3 cellular contexts compared by ENCODE assay signal in genomic region chr10:104101902-104102301, GRCh38.
TF ChIP-seq lines count a peak whose summit lies in the region.

No MANE protein-coding gene starts in this region.

TF ChIP-seq in GM23338, 12 proteins besides CTCF, POLR2A, EP300 and RAD21 (continues in another document):
- TF ChIP-seq ZNF462 (CRISPR knock-in tag; IDR thresholded peaks at IDR 0.05) = no peak

TF ChIP-seq in IMR-90, 13 proteins besides CTCF, POLR2A, EP300 and RAD21:
- TF ChIP-seq USF2 (IDR thresholded peaks at IDR 0.05; ENCODE audit: low read depth, low read length) (no peak), BHLHE40 (IDR thresholded peaks at IDR 0.05; ENCODE audit: low read depth, low read length) (no peak), RFX5 (IDR thresholded peaks at IDR 0.05; ENCODE audit: low read depth, low read length) (no peak), MAZ (IDR thresholded peaks at IDR 0.05; ENCODE audit: borderline replicate concordance, low read depth, low read length) (no peak), NFE2L2 (IDR thresholded peaks at IDR 0.05; ENCODE audit: low read depth, low read length) (no peak), SMC3 (IDR thresholded peaks at IDR 0.05; ENCODE audit: low read depth, low read length) (no peak), CEBPB (IDR thresholded peaks at IDR 0.05; ENCODE audit: low read depth, low read length) (no peak), ELK1 (IDR thresholded peaks at IDR 0.05; ENCODE audit: borderline replicate concordance, low read depth, low read length) (no peak), FOS (IDR thresholded peaks at IDR 0.05; ENCODE audit: low read depth, low read length) (no peak), RCOR1 (IDR thresholded peaks at IDR 0.05; ENCODE audit: insufficient replicate concordance, low read length) (no peak), MAFK (IDR thresholded peaks at IDR 0.05; ENCODE audit: low read depth, low read length) (no peak)

TF ChIP-seq in SK-N-SH, 30 proteins besides CTCF, POLR2A, EP300 and RAD21:
- TF ChIP-seq RXRA (IDR thresholded peaks at IDR 0.05; ENCODE audit: borderline replicate concordance, low read depth) (no peak), YY1 (IDR thresholded peaks at IDR 0.05; ENCODE audit: low read depth) (no peak), NFIC (IDR thresholded peaks at IDR 0.05; ENCODE audit: borderline replicate concordance) (no peak), EZH2phosphoT487 (IDR thresholded peaks at IDR 0.05; ENCODE audit: borderline replicate concordance, low read depth) (no peak)
TF ChIP-seq in SK-N-SH: peak in this region for 0.
